ENCODE assay signal across 8 cellular contexts in genomic region chr1:224766266-224766665, GRCh38.
"Had no signal": no experiment of that assay in that cellular context is flagged by ENCODE, and none has a peak within 500 bp of the region (broad histone marks: within the 10 kb centered on the region; RNA-seq: fewer than 3 reads in every experiment).

No MANE protein-coding gene starts in this region.

- FAIRE-seq: H1, H54, HTR-8/SVneo, K562 had no signal

- DNase-seq: H9, HCEC 1CT, IMR-90 had no signal

- H3K4me3 ChIP-seq: GM23338, K562 had no signal
